Comparison of ENCODE assay signal across 36 cellular contexts in genomic region chr3:88082854-88083253, GRCh38.
"Had no signal": no experiment of that assay in that cellular context is flagged by ENCODE, and none has a peak within 500 bp of the region (broad histone marks: within the 10 kb centered on the region; RNA-seq: fewer than 3 reads in every experiment).

No MANE protein-coding gene starts in this region.

- H3K9me3 Mint-ChIP-seq: activated B cell treated with CpG ODN at 0.5 μM for 24 hours; activated CD8-positive, alpha-beta T cell treated with anti-CD3 and anti-CD28 coated beads for 36 hours; activated naive CD4-positive, alpha-beta T cell treated with anti-CD3 and anti-CD28 coated beads for 36 hours; activated naive CD4-positive, alpha-beta T cell treated with anti-CD3 and anti-CD28 coated beads, Interleukin-2, amount 50 U/mL, for 24 hours; activated naive CD8-positive, alpha-beta T cell treated with anti-CD3 and anti-CD28 coated beads for 36 hours; activated naive CD8-positive, alpha-beta T cell treated with anti-CD3 and anti-CD28 coated beads, Interleukin-2, amount 50 U/mL, for 24 hours; activated T-helper 1 cell treated with anti-CD3 and anti-CD28 coated beads, Interleukin-12 subunit alpha, Interleukin-12 subunit beta, Interleukin-2, Interleukin-4 antibody, amounts not matched to agents 30 ng/mL and 10 ng/mL and 1 ng/mL, durations not matched to agents 14 hours and 24 hours and 36 hours; activated T-helper 2 cell treated with anti-CD3 and anti-CD28 coated beads, Interferon-gamma antibody, Interleukin-2, Interleukin-4, amounts not matched to agents 10 μg/mL and 5 μg/mL and 100 μg/mL, durations not matched to agents 14 hours and 24 hours and 36 hours; effector memory CD8-positive, alpha-beta T cell; T-helper 2 cell treated with Interferon-gamma antibody and Interleukin-4, amounts not matched to agents 5 μg/mL and 100 μg/mL, for 36 hours had no signal

- H3K4me3 ChIP-seq: adrenal gland, body of pancreas, esophagus muscularis mucosa, gastrocnemius medialis had no signal

- H3K27me3 ChIP-seq: adrenal gland, body of pancreas, esophagus muscularis mucosa, foreskin keratinocyte, gastrocnemius medialis had no signal

- H3K4me3 Mint-ChIP-seq: activated B cell treated with CpG ODN at 0.5 μM for 24 hours; activated CD8-positive, alpha-beta memory T cell treated with anti-CD3 and anti-CD28 coated beads, Interleukin-2, amount 10 ng/mL, durations not matched to agents 7 days and 5 days; activated CD8-positive, alpha-beta T cell treated with anti-CD3 and anti-CD28 coated beads for 36 hours; activated naive CD4-positive, alpha-beta T cell treated with anti-CD3 and anti-CD28 coated beads for 36 hours; activated naive CD4-positive, alpha-beta T cell treated with anti-CD3 and anti-CD28 coated beads, Interleukin-2, amount 50 U/mL, for 24 hours; activated naive CD8-positive, alpha-beta T cell treated with anti-CD3 and anti-CD28 coated beads for 36 hours; activated naive CD8-positive, alpha-beta T cell treated with anti-CD3 and anti-CD28 coated beads, Interleukin-2, amount 50 U/mL, for 24 hours; activated T-helper 1 cell treated with anti-CD3 and anti-CD28 coated beads, Interleukin-12 subunit alpha, Interleukin-12 subunit beta, Interleukin-2, Interleukin-4 antibody, amounts not matched to agents 30 ng/mL and 10 ng/mL and 1 ng/mL, durations not matched to agents 14 hours and 24 hours and 36 hours; effector memory CD8-positive, alpha-beta T cell; T-helper 17 cell; T-helper 2 cell treated with Interferon-gamma antibody and Interleukin-4, amounts not matched to agents 5 μg/mL and 100 μg/mL, for 36 hours had no signal

- H3K36me3 ChIP-seq: gastrocnemius medialis had no signal

- DNase-seq: activated B cell treated with CpG ODN at 0.5 μM for 24 hours; activated CD4-positive, alpha-beta T cell treated with anti-CD3 and anti-CD28 coated beads for 48 hours; activated CD4-positive, alpha-beta T cell treated with anti-CD3 and anti-CD28 coated beads, Interleukin-2, amount 50 U/mL, for 1 hour; activated CD4-positive, alpha-beta T cell treated with anti-CD3 and anti-CD28 coated beads, Interleukin-2, amount 50 U/mL, for 48 hours; activated CD8-positive, alpha-beta memory T cell treated with anti-CD3 and anti-CD28 coated beads, Interleukin-2, amount 10 ng/mL, durations not matched to agents 7 days and 5 days; activated CD8-positive, alpha-beta memory T cell treated with anti-CD3 and anti-CD28 coated beads, Interleukin-2, amount 50 U/mL, for 4 hours; activated CD8-positive, alpha-beta T cell treated with anti-CD3 and anti-CD28 coated beads for 36 hours; activated effector memory CD4-positive, alpha-beta T cell treated with anti-CD3 and anti-CD28 coated beads, Interleukin-2, amount 50 U/mL, for 16 hours; activated naive CD4-positive, alpha-beta T cell treated with anti-CD3 and anti-CD28 coated beads for 36 hours; activated naive CD8-positive, alpha-beta T cell treated with anti-CD3 and anti-CD28 coated beads for 36 hours; activated naive CD8-positive, alpha-beta T cell treated with anti-CD3 and anti-CD28 coated beads, Interleukin-2, amount 50 U/mL, for 24 hours; activated T-cell treated with anti-CD3 and anti-CD28 coated beads, Interleukin-2, amount 50 U/mL, for 1 hour; activated T-cell treated with anti-CD3 and anti-CD28 coated beads, Interleukin-2, amount 50 U/mL, for 48 hours; adrenal gland; amygdala; aorta; body of pancreas; caudate nucleus; cortex of kidney; dermis blood vessel endothelial cell; effector CD4-positive, alpha-beta T cell; effector memory CD8-positive, alpha-beta T cell; erythroblast; foreskin keratinocyte; gastrocnemius medialis; glutamatergic neuron; T-helper 1 cell; T-helper 17 cell; T1000; WERI-Rb-1 had no signal

- H3K27ac Mint-ChIP-seq: activated B cell treated with CpG ODN at 0.5 μM for 24 hours; activated CD8-positive, alpha-beta memory T cell treated with anti-CD3 and anti-CD28 coated beads, Interleukin-2, amount 10 ng/mL, durations not matched to agents 7 days and 5 days; activated CD8-positive, alpha-beta T cell treated with anti-CD3 and anti-CD28 coated beads for 36 hours; activated naive CD4-positive, alpha-beta T cell treated with anti-CD3 and anti-CD28 coated beads for 36 hours; activated naive CD4-positive, alpha-beta T cell treated with anti-CD3 and anti-CD28 coated beads, Interleukin-2, amount 50 U/mL, for 24 hours; activated naive CD8-positive, alpha-beta T cell treated with anti-CD3 and anti-CD28 coated beads for 36 hours; activated naive CD8-positive, alpha-beta T cell treated with anti-CD3 and anti-CD28 coated beads, Interleukin-2, amount 50 U/mL, for 24 hours; activated T-helper 1 cell treated with anti-CD3 and anti-CD28 coated beads, Interleukin-12 subunit alpha, Interleukin-12 subunit beta, Interleukin-2, Interleukin-4 antibody, amounts not matched to agents 30 ng/mL and 10 ng/mL and 1 ng/mL, durations not matched to agents 14 hours and 24 hours and 36 hours; activated T-helper 2 cell treated with anti-CD3 and anti-CD28 coated beads, Interferon-gamma antibody, Interleukin-2, Interleukin-4, amounts not matched to agents 10 μg/mL and 5 μg/mL and 100 μg/mL, durations not matched to agents 14 hours and 24 hours and 36 hours; effector memory CD8-positive, alpha-beta T cell; T-helper 17 cell; T-helper 2 cell treated with Interferon-gamma antibody and Interleukin-4, amounts not matched to agents 5 μg/mL and 100 μg/mL, for 36 hours had no signal

- H3K27me3 Mint-ChIP-seq: activated B cell treated with CpG ODN at 0.5 μM for 24 hours; activated CD8-positive, alpha-beta memory T cell treated with anti-CD3 and anti-CD28 coated beads, Interleukin-2, amount 10 ng/mL, durations not matched to agents 7 days and 5 days; activated CD8-positive, alpha-beta T cell treated with anti-CD3 and anti-CD28 coated beads for 36 hours; activated naive CD4-positive, alpha-beta T cell treated with anti-CD3 and anti-CD28 coated beads, Interleukin-2, amount 50 U/mL, for 24 hours; activated naive CD8-positive, alpha-beta T cell treated with anti-CD3 and anti-CD28 coated beads for 36 hours; activated naive CD8-positive, alpha-beta T cell treated with anti-CD3 and anti-CD28 coated beads, Interleukin-2, amount 50 U/mL, for 24 hours; effector memory CD8-positive, alpha-beta T cell; T-helper 17 cell had no signal

- ATAC-seq: activated CD4-positive, CD25-positive, alpha-beta regulatory T cell treated with anti-CD3 and anti-CD28 coated beads, Interleukin-2, amount 50 U/mL, for 24 hours; activated CD8-positive, alpha-beta memory T cell treated with anti-CD3 and anti-CD28 coated beads, Interleukin-2, amount 10 ng/mL, durations not matched to agents 7 days and 5 days; activated CD8-positive, alpha-beta T cell treated with anti-CD3 and anti-CD28 coated beads for 36 hours; activated naive CD8-positive, alpha-beta T cell treated with anti-CD3 and anti-CD28 coated beads, Interleukin-2, amount 50 U/mL, for 24 hours; body of pancreas; effector memory CD8-positive, alpha-beta T cell; foreskin keratinocyte; gastrocnemius medialis; T-helper 17 cell had no signal

- H3K27ac ChIP-seq: adrenal gland, body of pancreas, esophagus muscularis mucosa, foreskin keratinocyte, gastrocnemius medialis, WERI-Rb-1 had no signal

- H3K9me3 ChIP-seq: adrenal gland, body of pancreas, esophagus muscularis mucosa, gastrocnemius medialis had no signal
